Comparison of ENCODE assay signal across 15 cellular contexts in genomic region chr6:121383478-121383877, GRCh38. TPM values are rescaled to one million over a fixed set of nuclear protein-coding genes. Genes with fewer than 3 reads are reported as not detected.
"Had no signal": no experiment of that assay in that cellular context is flagged by ENCODE, and none has a peak within 500 bp of the region (broad histone marks: within the 10 kb centered on the region; RNA-seq: fewer than 3 reads in every experiment).

No MANE protein-coding gene starts in this region.

- H3K27ac ChIP-seq: coronary artery, heart left ventricle, neutrophil, right atrium auricular region had no signal

- H3K36me3 ChIP-seq: heart left ventricle, neutrophil, right atrium auricular region had no signal

- ATAC-seq: heart left ventricle; naive thymus-derived CD4-positive, alpha-beta T cell had no signal

- H3K9me3 ChIP-seq: heart left ventricle, neutrophil, right atrium auricular region had no signal

- DNase-seq: effector CD4-positive, alpha-beta T cell; heart left ventricle; hypothalamus; kidney glomerular epithelial cell; mammary epithelial cell; naive thymus-derived CD4-positive, alpha-beta T cell; small intestine; stimulated activated CD4-positive, alpha-beta T cell treated with anti-CD3 and anti-CD28 coated beads, Interleukin-2, amount 100 ng/mL, for 48 hours; stimulated activated naive CD4-positive, alpha-beta T cell treated with Interleukin-2 at 50 U/mL for 16 hours had no signal

- H3K4me3 ChIP-seq: coronary artery, heart left ventricle, right atrium auricular region had no signal

- FAIRE-seq: frontal cortex, islet of Langerhans, small intestine, urothelium cell line had no signal

- H3K4me1 ChIP-seq: heart left ventricle, right atrium auricular region had no signal

- H3K27me3 ChIP-seq: heart left ventricle, neutrophil, right atrium auricular region had no signal

RNA-seq across cellular contexts. Expression of gene GJA1, which starts 52.0 kb away (rescaled TPM):
- total RNA-seq: naive thymus-derived CD4-positive, alpha-beta T cell had no signal
